Comparison of ENCODE assay signal across 1 cellular context in the genomic region with DNA sequence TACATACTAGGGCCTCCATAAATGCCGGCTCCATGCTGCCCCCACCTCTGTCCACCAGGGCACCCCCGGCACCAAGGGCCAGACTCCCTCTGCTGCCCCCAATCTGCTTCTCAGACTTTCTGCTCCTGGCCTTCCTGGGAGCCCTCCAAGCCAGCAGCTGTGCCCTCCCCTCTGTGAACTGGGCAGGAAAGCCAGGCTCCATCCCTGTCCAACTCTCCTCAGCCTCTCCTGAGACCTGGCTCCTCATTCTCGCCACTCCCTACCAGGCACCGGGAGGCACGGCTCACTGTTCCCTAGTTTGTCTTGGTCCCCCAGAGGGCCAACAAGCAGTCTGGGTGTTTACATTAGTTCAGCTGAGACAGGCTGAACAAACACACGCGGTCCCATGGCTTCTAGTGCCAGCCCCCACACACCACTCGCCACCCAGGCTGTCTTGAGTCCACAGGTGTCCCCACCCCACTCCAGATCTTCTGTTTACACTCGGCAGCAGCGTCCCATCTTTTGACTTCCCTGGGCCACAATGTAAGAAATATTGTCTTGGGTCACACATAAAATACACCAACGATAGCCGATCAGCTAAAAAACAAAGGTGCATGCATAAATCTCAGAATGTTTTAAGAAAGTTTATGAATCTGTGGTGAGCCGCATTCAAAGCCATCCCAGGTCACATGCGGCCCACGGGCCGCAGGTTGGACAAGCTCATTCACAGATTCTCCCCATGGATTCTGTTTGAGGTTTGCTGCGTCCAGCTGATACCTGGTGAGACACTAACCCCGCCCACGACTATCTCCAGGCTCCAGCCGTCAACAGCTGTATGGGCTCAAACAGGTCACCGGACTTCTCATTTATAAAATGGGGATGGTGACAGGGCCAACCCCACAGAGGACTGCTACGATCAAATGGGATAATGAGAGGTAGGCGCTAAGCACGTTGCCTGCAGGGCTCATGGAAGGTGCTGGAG.
TF ChIP-seq lines count a peak whose summit lies in the region.

No MANE protein-coding gene starts in this region.

TF ChIP-seq in IMR-90, 13 proteins besides CTCF, POLR2A, EP300 and RAD21:
- TF ChIP-seq CEBPB (IDR thresholded peaks at IDR 0.05; ENCODE audit: low read depth, low read length) (no peak), ELK1 (IDR thresholded peaks at IDR 0.05; ENCODE audit: borderline replicate concordance, low read depth, low read length) (no peak), MAFK (IDR thresholded peaks at IDR 0.05; ENCODE audit: low read depth, low read length) (no peak), SMC3 (IDR thresholded peaks at IDR 0.05; ENCODE audit: low read depth, low read length) (no peak), FOS (IDR thresholded peaks at IDR 0.05; ENCODE audit: low read depth, low read length) (no peak), CHD1 (IDR thresholded peaks at IDR 0.05; ENCODE audit: low read depth, low read length) (no peak), MAZ (IDR thresholded peaks at IDR 0.05; ENCODE audit: borderline replicate concordance, low read depth, low read length) (no peak), NFE2L2 (IDR thresholded peaks at IDR 0.05; ENCODE audit: low read depth, low read length) (no peak), RFX5 (IDR thresholded peaks at IDR 0.05; ENCODE audit: low read depth, low read length) (no peak), MXI1 (IDR thresholded peaks at IDR 0.05; ENCODE audit: borderline replicate concordance, low read depth, low read length) (no peak), RCOR1 (IDR thresholded peaks at IDR 0.05; ENCODE audit: insufficient replicate concordance, low read length) (no peak), BHLHE40 (IDR thresholded peaks at IDR 0.05; ENCODE audit: low read depth, low read length) (no peak)
- TF ChIP-seq, protein P1, sequence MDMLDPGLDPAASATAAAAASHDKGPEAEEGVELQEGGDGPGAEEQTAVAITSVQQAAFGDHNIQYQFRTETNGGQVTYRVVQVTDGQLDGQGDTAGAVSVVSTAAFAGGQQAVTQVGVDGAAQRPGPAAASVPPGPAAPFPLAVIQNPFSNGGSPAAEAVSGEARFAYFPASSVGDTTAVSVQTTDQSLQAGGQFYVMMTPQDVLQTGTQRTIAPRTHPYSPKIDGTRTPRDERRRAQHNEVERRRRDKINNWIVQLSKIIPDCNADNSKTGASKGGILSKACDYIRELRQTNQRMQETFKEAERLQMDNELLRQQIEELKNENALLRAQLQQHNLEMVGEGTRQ (IDR thresholded peaks at IDR 0.05; ENCODE audit: low read depth, low read length) = no peak
